In the genomic region with DNA sequence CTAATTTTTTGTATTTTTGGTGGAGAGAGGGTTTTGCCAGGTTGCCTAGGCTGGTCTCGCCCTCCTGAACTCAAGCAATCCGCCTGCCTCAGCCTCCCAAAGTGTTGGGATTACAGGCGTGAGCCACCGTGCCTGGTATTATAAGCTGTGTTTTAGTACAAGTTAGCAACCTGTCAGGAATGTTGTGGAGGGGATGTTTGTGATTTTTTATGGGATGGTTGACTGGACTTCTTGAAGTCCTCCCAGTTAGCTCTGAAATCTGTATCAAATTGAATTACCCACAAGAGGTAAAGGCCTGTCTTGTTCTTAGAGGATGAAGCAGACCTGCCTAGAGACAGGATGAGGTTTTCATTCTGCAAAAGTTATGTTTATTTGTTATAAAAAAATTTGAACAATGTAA, we compare ENCODE assay signal across 30 cellular contexts.
"Had no signal": no experiment of that assay in that cellular context is flagged by ENCODE, and none has a peak within 500 bp of the region (broad histone marks: within the 10 kb centered on the region; RNA-seq: fewer than 3 reads in every experiment).

No MANE protein-coding gene starts in this region.

- ATAC-seq: esophagus mucosa; foreskin keratinocyte; gastroesophageal sphincter; heart right ventricle; left lobe of liver; mucosa of descending colon; natural killer cell treated with Interleukin-12 subunit alpha and Interleukin-12 subunit beta and Interleukin-15 and Interleukin-18, amount 100 ng/mL, for 72 hours; pancreas; sciatic nerve; stimulated activated effector memory CD8-positive, alpha-beta T cell treated with anti-CD3 and anti-CD28 coated beads, Interleukin-12 subunit alpha, Interleukin-12 subunit beta, amount 100 ng/mL, for 72 hours; stimulated activated naive CD8-positive, alpha-beta T cell treated with anti-CD3 and anti-CD28 coated beads, Interleukin-15, Interleukin-2, amounts not matched to agents 100 U/mL and 50 U/mL, for 24 hours had no signal

- H3K4me1 Mint-ChIP-seq: mesothelial cell of epicardium, neural crest cell had no signal

- FAIRE-seq: islet of Langerhans, pancreas had no signal

- DNase-seq: dorsolateral prefrontal cortex; effector CD4-positive, alpha-beta T cell; foreskin keratinocyte; glutamatergic neuron; heart right ventricle; hippocampal formation; mucosa of descending colon; naive B cell; pancreas; stimulated activated CD4-positive, alpha-beta T cell treated with anti-CD3 and anti-CD28 coated beads, Interleukin-2, amount 100 ng/mL, for 24 hours; stimulated activated CD4-positive, alpha-beta T cell treated with anti-CD3 and anti-CD28 coated beads, Interleukin-4, amount 100 ng/mL, for 24 hours; stimulated activated naive CD8-positive, alpha-beta T cell treated with anti-CD3 and anti-CD28 coated beads, Interleukin-15, Interleukin-2, amounts not matched to agents 100 U/mL and 50 U/mL, for 24 hours; substantia nigra; testis; tibial artery had no signal

- H3K27ac ChIP-seq: coronary artery, dorsolateral prefrontal cortex, epithelial cell of prostate, foreskin keratinocyte, gastroesophageal sphincter, heart right ventricle, neutrophil, pancreas, testis, tibial artery had no signal

- H3K27ac Mint-ChIP-seq: memory B cell; mesothelial cell of epicardium; naive B cell; natural killer cell treated with Interleukin-12 subunit alpha and Interleukin-12 subunit beta and Interleukin-15 and Interleukin-18, amount 100 ng/mL, for 72 hours; stimulated activated effector memory CD8-positive, alpha-beta T cell treated with anti-CD3 and anti-CD28 coated beads, Interleukin-12 subunit alpha, Interleukin-12 subunit beta, amount 100 ng/mL, for 72 hours; type B pancreatic cell had no signal

- H3K4me3 ChIP-seq: coronary artery, dorsolateral prefrontal cortex, gastroesophageal sphincter, heart right ventricle, lung, mucosa of descending colon, pancreas, testis, tibial artery had no signal

- H3K27me3 Mint-ChIP-seq: memory B cell; naive B cell; natural killer cell treated with Interleukin-12 subunit alpha and Interleukin-12 subunit beta and Interleukin-15 and Interleukin-18, amount 100 ng/mL, for 72 hours; type B pancreatic cell had no signal

- H3K4me3 Mint-ChIP-seq: memory B cell; mesothelial cell of epicardium; naive B cell; natural killer cell treated with Interleukin-12 subunit alpha and Interleukin-12 subunit beta and Interleukin-15 and Interleukin-18, amount 100 ng/mL, for 72 hours; neural crest cell; stimulated activated effector memory CD8-positive, alpha-beta T cell treated with anti-CD3 and anti-CD28 coated beads, Interleukin-12 subunit alpha, Interleukin-12 subunit beta, amount 100 ng/mL, for 72 hours; type B pancreatic cell had no signal

- H3K9me3 Mint-ChIP-seq: natural killer cell treated with Interleukin-12 subunit alpha and Interleukin-12 subunit beta and Interleukin-15 and Interleukin-18, amount 100 ng/mL, for 72 hours; neural crest cell; type B pancreatic cell had no signal

- H3K4me1 ChIP-seq: foreskin keratinocyte, gastroesophageal sphincter, pancreas, testis had no signal

- H3K9me3 ChIP-seq: gastroesophageal sphincter, mucosa of descending colon, neutrophil, pancreas, testis, tibial artery had no signal

- H3K27me3 ChIP-seq: dorsolateral prefrontal cortex, foreskin keratinocyte, gastroesophageal sphincter, heart right ventricle, neutrophil, pancreas, testis, tibial artery had no signal
